In the genomic region with DNA sequence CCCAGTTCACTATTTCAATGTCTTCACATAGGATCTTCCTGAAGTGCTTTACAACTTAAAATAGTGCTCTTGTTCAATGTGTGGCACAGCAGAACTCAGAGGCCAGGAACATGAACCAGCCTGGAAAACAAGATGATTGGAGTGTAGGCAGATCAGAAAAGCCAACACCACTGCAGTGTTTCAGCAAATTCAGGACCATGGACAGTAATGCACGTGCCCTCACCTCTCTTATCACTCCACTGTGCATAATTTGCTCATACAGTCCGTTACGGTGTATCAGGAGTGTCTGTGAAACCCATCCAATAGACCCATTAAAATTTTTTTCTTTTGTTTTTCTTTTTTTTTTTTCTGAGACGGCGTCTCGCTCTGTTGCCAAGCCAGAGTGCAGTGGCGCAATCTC, we compare ENCODE assay signal across 1 cellular context.
TF ChIP-seq lines count a peak whose summit lies in the region.

No MANE protein-coding gene starts in this region.

TF ChIP-seq in HepG2, 621 proteins besides CTCF, POLR2A, EP300 and RAD21 (continued from another document):
- TF ChIP-seq, protein P1, sequence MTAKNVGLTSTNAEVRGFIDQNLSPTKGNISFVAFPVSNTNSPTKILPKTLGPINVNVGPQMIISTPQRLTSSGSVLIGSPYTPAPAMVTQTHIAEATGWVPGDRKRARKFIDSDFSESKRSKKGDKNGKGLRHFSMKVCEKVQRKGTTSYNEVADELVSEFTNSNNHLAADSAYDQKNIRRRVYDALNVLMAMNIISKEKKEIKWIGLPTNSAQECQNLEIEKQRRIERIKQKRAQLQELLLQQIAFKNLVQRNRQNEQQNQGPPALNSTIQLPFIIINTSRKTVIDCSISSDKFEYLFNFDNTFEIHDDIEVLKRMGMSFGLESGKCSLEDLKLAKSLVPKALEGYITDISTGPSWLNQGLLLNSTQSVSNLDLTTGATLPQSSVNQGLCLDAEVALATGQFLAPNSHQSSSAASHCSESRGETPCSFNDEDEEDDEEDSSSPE (CRISPR knock-in tag; IDR thresholded peaks at IDR 0.05): no peak
- TF ChIP-seq ZBTB20 (CRISPR knock-in tag; IDR thresholded peaks at IDR 0.05; ENCODE audit: borderline replicate concordance, low read depth) (no peak; the same call in 1 of the 2 replicates), ZNF543 (CRISPR knock-in tag; IDR thresholded peaks at IDR 0.05) (no peak), SAP130 (CRISPR knock-in tag; IDR thresholded peaks at IDR 0.05; ENCODE audit: low read depth) (peak; percentile 76), MAX (IDR thresholded peaks at IDR 0.05) (peak; percentile 81), NR2F6 (IDR thresholded peaks at IDR 0.05) (no peak), NR2F6 (CRISPR knock-in tag; IDR thresholded peaks at IDR 0.05) (no peak), MLLT10 (CRISPR knock-in tag; IDR thresholded peaks at IDR 0.05) (no peak), SP140L (CRISPR knock-in tag; IDR thresholded peaks at IDR 0.05; ENCODE audit: borderline replicate concordance) (peak; percentile 93; the same call in 1 of the 2 replicates), TEAD2 (CRISPR knock-in tag; IDR thresholded peaks at IDR 0.05) (no peak), HMGXB3 (CRISPR knock-in tag; IDR thresholded peaks at IDR 0.05; ENCODE audit: borderline replicate concordance) (no peak), SETDB1 (CRISPR knock-in tag; IDR thresholded peaks at IDR 0.05; ENCODE audit: borderline replicate concordance) (no peak), SMARCE1 (IDR thresholded peaks at IDR 0.05; ENCODE audit: borderline replicate concordance) (no peak), KLF6 (CRISPR knock-in tag; IDR thresholded peaks at IDR 0.05) (peak; percentile 81; the same call in 1 of the 2 replicates), CREM (IDR thresholded peaks at IDR 0.05) (no peak), CREM (CRISPR knock-in tag; IDR thresholded peaks at IDR 0.05) (no peak), HDAC1 (CRISPR knock-in tag; IDR thresholded peaks at IDR 0.05) (no peak), TCF7L2 (IDR thresholded peaks at IDR 0.05; ENCODE audit: low read depth, low read length) (no peak), ELF1 (CRISPR knock-in tag; IDR thresholded peaks at IDR 0.05) (no peak), ZNF777 (CRISPR knock-in tag; IDR thresholded peaks at IDR 0.05) (peak; percentile 59; the same call in 1 of the 2 replicates), ZNF7 (CRISPR knock-in tag; IDR thresholded peaks at IDR 0.05) (no peak), ZBTB14 (CRISPR knock-in tag; IDR thresholded peaks at IDR 0.05) (no peak), TERF1 (CRISPR knock-in tag; IDR thresholded peaks at IDR 0.05) (no peak), CBX5 (CRISPR knock-in tag; IDR thresholded peaks at IDR 0.05; ENCODE audit: borderline replicate concordance) (no peak), TBX2 (CRISPR knock-in tag; IDR thresholded peaks at IDR 0.05; ENCODE audit: borderline replicate concordance) (peak; percentile 44; the same call in 1 of the 2 replicates), ZFP82 (CRISPR knock-in tag; IDR thresholded peaks at IDR 0.05; ENCODE audit: borderline replicate concordance) (no peak), TGIF2 (CRISPR knock-in tag; IDR thresholded peaks at IDR 0.05) (peak; percentile 91), BHLHE40 (IDR thresholded peaks at IDR 0.05; ENCODE audit: low read length) (peak; percentile 99), TBP (CRISPR knock-in tag; IDR thresholded peaks at IDR 0.05) (no peak), ZNF432 (CRISPR knock-in tag; IDR thresholded peaks at IDR 0.05; ENCODE audit: borderline replicate concordance) (no peak), ZNF788 (CRISPR knock-in tag; IDR thresholded peaks at IDR 0.05; ENCODE audit: borderline replicate concordance) (no peak), HMG20B (CRISPR knock-in tag; conservative IDR thresholded peaks at IDR 0.05) (peak; percentile 73; the same call in 1 of the 2 replicates), ZNF496 (CRISPR knock-in tag; IDR thresholded peaks at IDR 0.05; ENCODE audit: insufficient replicate concordance) (no peak), CBX2 (IDR thresholded peaks at IDR 0.05; ENCODE audit: low read depth, low read length) (no peak), CBX2 (CRISPR knock-in tag; IDR thresholded peaks at IDR 0.05; ENCODE audit: low read depth) (0 out of 2 replicates have a peak, but pooled peaks have one; percentile 47), ZNF460 (CRISPR knock-in tag; IDR thresholded peaks at IDR 0.05; ENCODE audit: borderline replicate concordance) (no peak), ZNF296 (CRISPR knock-in tag; conservative IDR thresholded peaks at IDR 0.05) (no peak; the same call in 1 of the 2 replicates), STAG1 (CRISPR knock-in tag; IDR thresholded peaks at IDR 0.05) (peak; percentile 13; the same call in 1 of the 2 replicates), SMYD3 (CRISPR knock-in tag; IDR thresholded peaks at IDR 0.05) (no peak), AGO1 (IDR thresholded peaks at IDR 0.05; ENCODE audit: low read depth, low read length, poor library complexity, severe bottlenecking) (no peak), ZNF143 (CRISPR knock-in tag; IDR thresholded peaks at IDR 0.05) (no peak), ZNF816 (CRISPR knock-in tag; IDR thresholded peaks at IDR 0.05; ENCODE audit: borderline replicate concordance) (0 out of 2 replicates have a peak, but pooled peaks have one; percentile 55), ZNF784 (CRISPR knock-in tag; IDR thresholded peaks at IDR 0.05; ENCODE audit: borderline replicate concordance) (no peak), ZNF589 (CRISPR knock-in tag; conservative IDR thresholded peaks at IDR 0.05) (no peak)
- TF ChIP-seq, protein P2, sequence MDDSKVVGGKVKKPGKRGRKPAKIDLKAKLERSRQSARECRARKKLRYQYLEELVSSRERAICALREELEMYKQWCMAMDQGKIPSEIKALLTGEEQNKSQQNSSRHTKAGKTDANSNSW (CRISPR knock-in tag; IDR thresholded peaks at IDR 0.05; ENCODE audit: borderline replicate concordance): no peak
- TF ChIP-seq, protein P3, sequence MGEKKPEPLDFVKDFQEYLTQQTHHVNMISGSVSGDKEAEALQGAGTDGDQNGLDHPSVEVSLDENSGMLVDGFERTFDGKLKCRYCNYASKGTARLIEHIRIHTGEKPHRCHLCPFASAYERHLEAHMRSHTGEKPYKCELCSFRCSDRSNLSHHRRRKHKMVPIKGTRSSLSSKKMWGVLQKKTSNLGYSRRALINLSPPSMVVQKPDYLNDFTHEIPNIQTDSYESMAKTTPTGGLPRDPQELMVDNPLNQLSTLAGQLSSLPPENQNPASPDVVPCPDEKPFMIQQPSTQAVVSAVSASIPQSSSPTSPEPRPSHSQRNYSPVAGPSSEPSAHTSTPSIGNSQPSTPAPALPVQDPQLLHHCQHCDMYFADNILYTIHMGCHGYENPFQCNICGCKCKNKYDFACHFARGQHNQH (CRISPR knock-in tag; IDR thresholded peaks at IDR 0.05): peak; percentile 36; the same call in 1 of the 2 replicates
- TF ChIP-seq, protein P4, sequence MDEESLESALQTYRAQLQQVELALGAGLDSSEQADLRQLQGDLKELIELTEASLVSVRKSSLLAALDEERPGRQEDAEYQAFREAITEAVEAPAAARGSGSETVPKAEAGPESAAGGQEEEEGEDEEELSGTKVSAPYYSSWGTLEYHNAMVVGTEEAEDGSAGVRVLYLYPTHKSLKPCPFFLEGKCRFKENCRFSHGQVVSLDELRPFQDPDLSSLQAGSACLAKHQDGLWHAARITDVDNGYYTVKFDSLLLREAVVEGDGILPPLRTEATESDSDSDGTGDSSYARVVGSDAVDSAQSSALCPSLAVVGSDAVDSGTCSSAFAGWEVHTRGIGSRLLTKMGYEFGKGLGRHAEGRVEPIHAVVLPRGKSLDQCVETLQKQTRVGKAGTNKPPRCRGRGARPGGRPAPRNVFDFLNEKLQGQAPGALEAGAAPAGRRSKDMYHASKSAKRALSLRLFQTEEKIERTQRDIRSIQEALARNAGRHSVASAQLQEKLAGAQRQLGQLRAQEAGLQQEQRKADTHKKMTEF (CRISPR knock-in tag; IDR thresholded peaks at IDR 0.05): no peak
- TF ChIP-seq, protein P5, sequence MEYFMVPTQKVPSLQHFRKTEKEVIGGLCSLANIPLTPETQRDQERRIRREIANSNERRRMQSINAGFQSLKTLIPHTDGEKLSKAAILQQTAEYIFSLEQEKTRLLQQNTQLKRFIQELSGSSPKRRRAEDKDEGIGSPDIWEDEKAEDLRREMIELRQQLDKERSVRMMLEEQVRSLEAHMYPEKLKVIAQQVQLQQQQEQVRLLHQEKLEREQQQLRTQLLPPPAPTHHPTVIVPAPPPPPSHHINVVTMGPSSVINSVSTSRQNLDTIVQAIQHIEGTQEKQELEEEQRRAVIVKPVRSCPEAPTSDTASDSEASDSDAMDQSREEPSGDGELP (IDR thresholded peaks at IDR 0.05; ENCODE audit: borderline replicate concordance, low read depth): no peak
- TF ChIP-seq, protein P6, sequence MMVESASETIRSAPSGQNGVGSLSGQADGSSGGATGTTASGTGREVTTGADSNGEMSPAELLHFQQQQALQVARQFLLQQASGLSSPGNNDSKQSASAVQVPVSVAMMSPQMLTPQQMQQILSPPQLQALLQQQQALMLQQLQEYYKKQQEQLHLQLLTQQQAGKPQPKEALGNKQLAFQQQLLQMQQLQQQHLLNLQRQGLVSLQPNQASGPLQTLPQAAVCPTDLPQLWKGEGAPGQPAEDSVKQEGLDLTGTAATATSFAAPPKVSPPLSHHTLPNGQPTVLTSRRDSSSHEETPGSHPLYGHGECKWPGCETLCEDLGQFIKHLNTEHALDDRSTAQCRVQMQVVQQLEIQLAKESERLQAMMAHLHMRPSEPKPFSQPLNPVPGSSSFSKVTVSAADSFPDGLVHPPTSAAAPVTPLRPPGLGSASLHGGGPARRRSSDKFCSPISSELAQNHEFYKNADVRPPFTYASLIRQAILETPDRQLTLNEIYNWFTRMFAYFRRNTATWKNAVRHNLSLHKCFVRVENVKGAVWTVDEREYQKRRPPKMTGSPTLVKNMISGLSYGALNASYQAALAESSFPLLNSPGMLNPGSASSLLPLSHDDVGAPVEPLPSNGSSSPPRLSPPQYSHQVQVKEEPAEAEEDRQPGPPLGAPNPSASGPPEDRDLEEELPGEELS (CRISPR knock-in tag; IDR thresholded peaks at IDR 0.05): 0 out of 2 replicates have a peak, but pooled peaks have one; percentile 25
